In genomic region chr20:36957875-36958667, GRCh38 we compare ENCODE assay signal across 14 cellular contexts. TPM values are rescaled to one million over a fixed set of nuclear protein-coding genes. Genes with fewer than 3 reads are reported as not detected.
DNase-seq lines count a peak whose midpoint lies in the region; ATAC-seq, FAIRE-seq and TF ChIP-seq lines count a peak whose summit lies in the region.
"Had no signal": no experiment of that assay in that cellular context is flagged by ENCODE, and none has a peak within 500 bp of the region (broad histone marks: within the 10 kb centered on the region; RNA-seq: fewer than 3 reads in every experiment).

No MANE protein-coding gene starts in this region.

- FAIRE-seq in H1 (lab: Jason Lieb, UNC) = no peak
- FAIRE-seq: GM18507 had no signal

- H3K4me3 ChIP-seq in HEK293 (ENCODE audit: low read depth, low read length) = no peak overlapping the region
- H3K4me3 ChIP-seq in H1 (ENCODE audit: extremely low read depth in 1 of 4, insufficient read depth in 2 of 4, low read depth in 3 of 4, low read length in 4 of 4) = no peak overlapping the region
- no peak overlapping the region for H3K4me3 ChIP-seq in prostate gland
- H3K4me3 ChIP-seq: lung had no signal

- no peak overlapping the region for H3K4ac ChIP-seq in H1 (replicated peaks; ENCODE audit: insufficient read length, low read depth, low read length)

- H2BK20ac ChIP-seq in H1 (ENCODE audit: low read length) = no peak overlapping the region

- CTCF ChIA-PET in HEK293 (lab: Yijun Ruan, JAX) (interaction anchor here (0.6 to 1.2 kb wide), 2 partner anchors 23 to 36 kb away, joined by 3 read pairs; no protein-coding TSS in a partner anchor), H1 (lab: Charles Lee; ENCODE audit: partially characterized antibody) (interaction anchor here (1.0 kb wide), 1 partner anchor 17 kb away, joined by 3 read pairs; no protein-coding TSS in a partner anchor)

- H3K4me2 ChIP-seq in H1 (ENCODE audit: insufficient read depth in 1 of 2, low read depth in 2 of 2, low read length in 2 of 2) = no peak overlapping the region

- no peak for TF ChIP-seq CTCF in HEK293 (tag by site-specific recombination; IDR thresholded peaks at IDR 0.05)
- TF ChIP-seq CTCF in H1 (IDR thresholded peaks at IDR 0.05; ENCODE audit: control extremely low read depth in 1 of 3, insufficient read depth in 1 of 3, low read depth in 1 of 3, low read length in 3 of 3) = no peak
- TF ChIP-seq CTCF in prostate gland (IDR thresholded peaks at IDR 0.05) = no peak

- no peak overlapping the region for H3K18ac ChIP-seq in H1 (ENCODE audit: extremely low read depth, low read length)

- TF ChIP-seq POLR2A in H1 (IDR thresholded peaks at IDR 0.05; ENCODE audit: control extremely low read depth in 1 of 2, low read depth in 2 of 2, low read length in 2 of 2) = no peak
- no peak for TF ChIP-seq POLR2A in prostate gland (IDR thresholded peaks at IDR 0.05)

- TF ChIP-seq RAD21 in H1 (IDR thresholded peaks at IDR 0.05 in 1 of 2, conservative IDR thresholded peaks at IDR 0.05 in 1 of 2; ENCODE audit: low read depth in 2 of 2, low read length in 2 of 2) = no peak

- no peak overlapping the region for H4K91ac ChIP-seq in H1 (replicated peaks; ENCODE audit: insufficient read length, low read length)

- H3K14ac ChIP-seq in H1 (ENCODE audit: insufficient read length) = no peak overlapping the region

- H3K4me1 ChIP-seq in HEK293 (ENCODE audit: control insufficient read depth, insufficient read depth, low read length) (no peaks in the 10 kb centered on the region), H1 (replicated peaks in 1 of 4; ENCODE audit: control insufficient read depth in 3 of 4, insufficient read depth in 4 of 4, low read length in 3 of 4) (no peaks in the 10 kb centered on the region), prostate gland (replicated peaks) (no peaks in the 10 kb centered on the region)

- no peak overlapping the region for H2BK15ac ChIP-seq in H1 (ENCODE audit: low read length)

- DNase-seq in NOMO-1 treated with dmso at 0.1 percent for 144 hours (lab: John Stamatoyannopoulos, UW; ENCODE audit: unreplicated experiment) (peak; percentile 95), H1 (ENCODE audit: low read depth in 1 of 2, low spot score in 2 of 2) (no peak), pons (ENCODE audit: low spot score) (peak; percentile 80), prostate gland (ENCODE audit: low spot score) (no peak), COR-L47 (lab: John Stamatoyannopoulos, UW) (no peak)
- DNase-seq: central memory CD4-positive, alpha-beta T cell; HCEC 1CT; MM.1S; NCI-H226 had no signal

- no peaks in the 10 kb centered on the region for H3K79me1 ChIP-seq in H1 (ENCODE audit: low read depth, low read length)

- H3K27me3 ChIP-seq in H1 (replicated peaks in 1 of 4; ENCODE audit: control insufficient read depth in 3 of 4, extremely low read depth in 1 of 4, insufficient read depth in 3 of 4, low read length in 3 of 4) (peaks cover 0 to 2% (median 0%) of the 10 kb centered on the region in 4 experiments; a peak in 1 of 7 replicates), prostate gland (replicated peaks; ENCODE audit: insufficient read depth) (no peaks in the 10 kb centered on the region)

- H4K5ac ChIP-seq in H1 (ENCODE audit: insufficient read length, low read depth, low read length) = no peak overlapping the region

- H2BK5ac ChIP-seq in H1 (ENCODE audit: low read depth, low read length) = no peak overlapping the region

- ATAC-seq in HG02840 (IDR thresholded peaks at IDR 0.05; ENCODE audit: low FRiP score, unreplicated experiment) = no peak

- H2AK5ac ChIP-seq in H1 (ENCODE audit: low read depth, low read length) = no peak overlapping the region

- H2BK120ac ChIP-seq in H1 (replicated peaks; ENCODE audit: low read depth, low read length) = no peak overlapping the region

- H3K36me3 ChIP-seq in HEK293 (ENCODE audit: control insufficient read depth in 2 of 2, insufficient read depth in 1 of 2, low read length in 2 of 2) (no peaks in the 10 kb centered on the region), H1 (ENCODE audit: control insufficient read depth in 2 of 4, insufficient read depth in 4 of 4, low read length in 3 of 4) (no peaks in the 10 kb centered on the region), prostate gland (no peaks in the 10 kb centered on the region)

- intact Hi-C loops in prostate gland (cut with DNase I) = no loop called here

- 92% methylated on average over 10 of the region's 10 CpGs; no CpG with 5 or more reads in 1 of the 2 experiments for WGBS in H1 (ENCODE audit: extremely low coverage in 1 of 2, insufficient coverage in 1 of 2, insufficient read length in 1 of 2, insufficient replicate concordance in 2 of 2, low coverage in 1 of 2, low lambda C conversion rate in 2 of 2, missing lambda C conversion rate in 1 of 2), 2 experiments
- WGBS in prostate gland = 92% methylated on average over 10 of the region's 10 CpGs

- H3K27ac ChIP-seq in HEK293 (ENCODE audit: extremely low read depth, low read depth, low read length) = no peak overlapping the region
- no peak overlapping the region for H3K27ac ChIP-seq in H1 (ENCODE audit: low read depth, low read length)
- no peak overlapping the region for H3K27ac ChIP-seq in prostate gland
- H3K27ac ChIP-seq: epithelial cell of prostate had no signal

- H2AFZ ChIP-seq in H1 (ENCODE audit: low read length) = peak overlapping the region; percentile 35; the same call in 1 of the 2 replicates

- no peaks in the 10 kb centered on the region for H3K79me2 ChIP-seq in H1 (ENCODE audit: control insufficient read depth in 1 of 2, insufficient read depth in 2 of 2, low read length in 2 of 2)

- H4K20me1 ChIP-seq in H1 (replicated peaks in 1 of 2; ENCODE audit: control insufficient read depth in 1 of 2, insufficient read depth in 2 of 2, low read length in 2 of 2) = no peaks in the 10 kb centered on the region

- H2BK12ac ChIP-seq in H1 (ENCODE audit: low read depth, low read length) = no peak overlapping the region

- H3K23me2 ChIP-seq in H1 (ENCODE audit: low read depth, low read length) = no peaks in the 10 kb centered on the region

- POLR2A ChIA-PET in HEK293 (lab: Yijun Ruan, JAX) (no interaction called here), H1 (lab: Charles Lee; ENCODE audit: partially characterized antibody) (no interaction called here)

- no peak overlapping the region for H3K23ac ChIP-seq in H1 (ENCODE audit: insufficient read length)

- H3K9me3 ChIP-seq in HEK293 (ENCODE audit: control insufficient read depth, insufficient read depth, low read depth, low read length) = no peaks in the 10 kb centered on the region
- peaks cover 10% of the 10 kb centered on the region in 2 experiments; a peak in 3 of 4 replicates for H3K9me3 ChIP-seq in H1 (ENCODE audit: insufficient read depth in 2 of 2, low read depth in 1 of 2, low read length in 1 of 2)
- H3K9me3 ChIP-seq in prostate gland = no peaks in the 10 kb centered on the region

- no peak overlapping the region for H3K56ac ChIP-seq in H1 (replicated peaks; ENCODE audit: insufficient read length, low read depth, low read length)

- H4K8ac ChIP-seq in H1 (ENCODE audit: extremely low read depth, insufficient read depth, low read length) = no peak overlapping the region

- TF ChIP-seq EP300 in H1 (IDR thresholded peaks at IDR 0.05; ENCODE audit: borderline replicate concordance in 1 of 2, low read depth in 2 of 2, low read length in 2 of 2) = no peak

- H3K9ac ChIP-seq in H1 (replicated peaks in 1 of 4; ENCODE audit: extremely low read depth in 1 of 4, low read depth in 3 of 4, low read length in 3 of 4) = no peak overlapping the region

TF ChIP-seq in HEK293, 187 proteins besides CTCF, POLR2A, EP300 and RAD21 (continues in another document):
- no peak for TF ChIP-seq GLI4 (tag by site-specific recombination; IDR thresholded peaks at IDR 0.05)
- no peak for TF ChIP-seq AEBP2 (tag by site-specific recombination; IDR thresholded peaks at IDR 0.05; ENCODE audit: borderline replicate concordance)
- no peak for TF ChIP-seq ZXDB (tag by site-specific recombination; IDR thresholded peaks at IDR 0.05)
- TF ChIP-seq ZBTB1 (tag by site-specific recombination; IDR thresholded peaks at IDR 0.05) = no peak

TF ChIP-seq in H1, 55 proteins besides CTCF, POLR2A, EP300 and RAD21 (continues in another document):
- no peak for TF ChIP-seq BRCA1 (IDR thresholded peaks at IDR 0.05; ENCODE audit: low read depth, low read length)
- no peak for TF ChIP-seq TEAD4 (IDR thresholded peaks at IDR 0.05; ENCODE audit: low read depth, low read length)
- TF ChIP-seq SIX5 (IDR thresholded peaks at IDR 0.05; ENCODE audit: low read depth, low read length) = no peak

RNA-seq across cellular contexts. Expression of gene SAMHD1, which starts 6.6 kb away (rescaled TPM):
- 37.1 and 39.5 TPM in 2 replicates for total RNA-seq in H1 (2021; fragmentation: NEBNext Ultra II Directional; extraction: Animal tissue kit (Norgen Biotek cat#: 25700))
- polyA plus RNA-seq in H1 (2011; rRNA removed) = 16.3 and 22.0 TPM in 2 replicates
- polyA plus RNA-seq in H1 (2011; cell fraction: cytosol; rRNA removed) = 21.1 TPM
- polyA plus RNA-seq in H1 (2011; cell fraction: nucleus; rRNA removed) = 11.6 TPM
- 25.2 to 40.6 TPM (median 28.3 TPM) in 4 replicates for polyA plus RNA-seq in H1 (2012, experiment 1 of 2)
- 3.1 TPM for polyA plus RNA-seq in H1 (2012, experiment 2 of 2)
- polyA plus RNA-seq in H1 (2013, experiment 1 of 2) = 11.8 TPM
- polyA plus RNA-seq in H1 (2013, experiment 2 of 2) = 11.9 TPM
- 38.4 and 38.7 TPM in 2 replicates for polyA minus RNA-seq in H1 (2011; rRNA and poly(A)+ RNA removed)
- 23.9 TPM for polyA minus RNA-seq in H1 (2011; cell fraction: cytosol; rRNA and poly(A)+ RNA removed)
- polyA minus RNA-seq in H1 (2011; cell fraction: nucleus; rRNA and poly(A)+ RNA removed) = 26.9 TPM
- total RNA-seq in prostate gland = 10 to 100 TPM; 24.9 to 72.2 TPM

Comparison
In these comparisons a context has a peak if more than half of its experiments do, and no peak if none do; other contexts are left out.
1. DNase-seq: peak in NOMO-1 treated with dmso at 0.1 percent for 144 hours (single experiment) and pons (single experiment); none in H1 (0 of 2), prostate gland (single experiment) and COR-L47 (single experiment).